1 cellular context compared by ENCODE assay signal in genomic region chr6:33248643-33248931, GRCh38.
TF ChIP-seq lines count a peak whose summit lies in the region.

No MANE protein-coding gene starts in this region.

TF ChIP-seq in K562, 482 proteins besides CTCF, POLR2A, EP300 and RAD21 (continued from another document and continues in another):
- TF ChIP-seq CBX8 (IDR thresholded peaks at IDR 0.05; ENCODE audit: borderline replicate concordance, extremely low read depth, low read depth, low read length, poor library complexity, severe bottlenecking): no peak
- TF ChIP-seq, protein P1, sequence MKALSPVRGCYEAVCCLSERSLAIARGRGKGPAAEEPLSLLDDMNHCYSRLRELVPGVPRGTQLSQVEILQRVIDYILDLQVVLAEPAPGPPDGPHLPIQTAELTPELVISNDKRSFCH (CRISPR knock-in tag; IDR thresholded peaks at IDR 0.05): no peak
- TF ChIP-seq, protein P1 (tag; IDR thresholded peaks at IDR 0.05): peak; percentile 52; the same call in 1 of the 2 replicates
- TF ChIP-seq, protein P2, sequence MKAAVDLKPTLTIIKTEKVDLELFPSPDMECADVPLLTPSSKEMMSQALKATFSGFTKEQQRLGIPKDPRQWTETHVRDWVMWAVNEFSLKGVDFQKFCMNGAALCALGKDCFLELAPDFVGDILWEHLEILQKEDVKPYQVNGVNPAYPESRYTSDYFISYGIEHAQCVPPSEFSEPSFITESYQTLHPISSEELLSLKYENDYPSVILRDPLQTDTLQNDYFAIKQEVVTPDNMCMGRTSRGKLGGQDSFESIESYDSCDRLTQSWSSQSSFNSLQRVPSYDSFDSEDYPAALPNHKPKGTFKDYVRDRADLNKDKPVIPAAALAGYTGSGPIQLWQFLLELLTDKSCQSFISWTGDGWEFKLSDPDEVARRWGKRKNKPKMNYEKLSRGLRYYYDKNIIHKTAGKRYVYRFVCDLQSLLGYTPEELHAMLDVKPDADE (conservative IDR thresholded peaks at IDR 0.05; ENCODE audit: control insufficient read depth, low read depth, low read length): no peak
- TF ChIP-seq, protein P3, sequence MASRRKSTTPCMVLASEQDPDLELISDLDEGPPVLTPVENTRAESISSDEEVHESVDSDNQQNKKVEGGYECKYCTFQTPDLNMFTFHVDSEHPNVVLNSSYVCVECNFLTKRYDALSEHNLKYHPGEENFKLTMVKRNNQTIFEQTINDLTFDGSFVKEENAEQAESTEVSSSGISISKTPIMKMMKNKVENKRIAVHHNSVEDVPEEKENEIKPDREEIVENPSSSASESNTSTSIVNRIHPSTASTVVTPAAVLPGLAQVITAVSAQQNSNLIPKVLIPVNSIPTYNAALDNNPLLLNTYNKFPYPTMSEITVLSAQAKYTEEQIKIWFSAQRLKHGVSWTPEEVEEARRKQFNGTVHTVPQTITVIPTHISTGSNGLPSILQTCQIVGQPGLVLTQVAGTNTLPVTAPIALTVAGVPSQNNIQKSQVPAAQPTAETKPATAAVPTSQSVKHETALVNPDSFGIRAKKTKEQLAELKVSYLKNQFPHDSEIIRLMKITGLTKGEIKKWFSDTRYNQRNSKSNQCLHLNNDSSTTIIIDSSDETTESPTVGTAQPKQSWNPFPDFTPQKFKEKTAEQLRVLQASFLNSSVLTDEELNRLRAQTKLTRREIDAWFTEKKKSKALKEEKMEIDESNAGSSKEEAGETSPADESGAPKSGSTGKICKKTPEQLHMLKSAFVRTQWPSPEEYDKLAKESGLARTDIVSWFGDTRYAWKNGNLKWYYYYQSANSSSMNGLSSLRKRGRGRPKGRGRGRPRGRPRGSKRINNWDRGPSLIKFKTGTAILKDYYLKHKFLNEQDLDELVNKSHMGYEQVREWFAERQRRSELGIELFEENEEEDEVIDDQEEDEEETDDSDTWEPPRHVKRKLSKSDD (conservative IDR thresholded peaks at IDR 0.05; ENCODE audit: low read length): 0 out of 2 replicates have a peak, but pooled peaks have one; percentile 4
- TF ChIP-seq ZNF644 (tag; IDR thresholded peaks at IDR 0.05; ENCODE audit: low read depth): no peak
- TF ChIP-seq, protein P4, sequence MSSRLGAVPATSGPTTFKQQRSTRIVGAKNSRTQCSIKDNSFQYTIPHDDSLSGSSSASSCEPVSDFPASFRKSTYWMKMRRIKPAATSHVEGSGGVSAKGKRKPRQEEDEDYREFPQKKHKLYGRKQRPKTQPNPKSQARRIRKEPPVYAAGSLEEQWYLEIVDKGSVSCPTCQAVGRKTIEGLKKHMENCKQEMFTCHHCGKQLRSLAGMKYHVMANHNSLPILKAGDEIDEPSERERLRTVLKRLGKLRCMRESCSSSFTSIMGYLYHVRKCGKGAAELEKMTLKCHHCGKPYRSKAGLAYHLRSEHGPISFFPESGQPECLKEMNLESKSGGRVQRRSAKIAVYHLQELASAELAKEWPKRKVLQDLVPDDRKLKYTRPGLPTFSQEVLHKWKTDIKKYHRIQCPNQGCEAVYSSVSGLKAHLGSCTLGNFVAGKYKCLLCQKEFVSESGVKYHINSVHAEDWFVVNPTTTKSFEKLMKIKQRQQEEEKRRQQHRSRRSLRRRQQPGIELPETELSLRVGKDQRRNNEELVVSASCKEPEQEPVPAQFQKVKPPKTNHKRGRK (tag; IDR thresholded peaks at IDR 0.05): no peak
- peak; percentile 6; the same call in 1 of the 2 replicates for TF ChIP-seq HBP1 (CRISPR knock-in tag; IDR thresholded peaks at IDR 0.05)
- TF ChIP-seq POLR2B (IDR thresholded peaks at IDR 0.05; ENCODE audit: low read depth, partially characterized antibody): no peak
- TF ChIP-seq ZNF668 (CRISPR knock-in tag; IDR thresholded peaks at IDR 0.05): no peak
- TF ChIP-seq, protein P5, sequence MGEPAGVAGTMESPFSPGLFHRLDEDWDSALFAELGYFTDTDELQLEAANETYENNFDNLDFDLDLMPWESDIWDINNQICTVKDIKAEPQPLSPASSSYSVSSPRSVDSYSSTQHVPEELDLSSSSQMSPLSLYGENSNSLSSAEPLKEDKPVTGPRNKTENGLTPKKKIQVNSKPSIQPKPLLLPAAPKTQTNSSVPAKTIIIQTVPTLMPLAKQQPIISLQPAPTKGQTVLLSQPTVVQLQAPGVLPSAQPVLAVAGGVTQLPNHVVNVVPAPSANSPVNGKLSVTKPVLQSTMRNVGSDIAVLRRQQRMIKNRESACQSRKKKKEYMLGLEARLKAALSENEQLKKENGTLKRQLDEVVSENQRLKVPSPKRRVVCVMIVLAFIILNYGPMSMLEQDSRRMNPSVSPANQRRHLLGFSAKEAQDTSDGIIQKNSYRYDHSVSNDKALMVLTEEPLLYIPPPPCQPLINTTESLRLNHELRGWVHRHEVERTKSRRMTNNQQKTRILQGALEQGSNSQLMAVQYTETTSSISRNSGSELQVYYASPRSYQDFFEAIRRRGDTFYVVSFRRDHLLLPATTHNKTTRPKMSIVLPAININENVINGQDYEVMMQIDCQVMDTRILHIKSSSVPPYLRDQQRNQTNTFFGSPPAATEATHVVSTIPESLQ (CRISPR knock-in tag; IDR thresholded peaks at IDR 0.05): no peak
- no peak for TF ChIP-seq TBL1XR1 (IDR thresholded peaks at IDR 0.05; ENCODE audit: low read length in 2 of 2)
- TF ChIP-seq FUS (optimal IDR thresholded peaks at IDR 0.05; ENCODE audit: low read depth, low read length): no peak
- peak; percentile 9; the same call in 1 of the 2 replicates for TF ChIP-seq ZNF740 (CRISPR knock-in tag; IDR thresholded peaks at IDR 0.05)
- TF ChIP-seq ZNF740 (tag; IDR thresholded peaks at IDR 0.05): no peak
- no peak for TF ChIP-seq NELFE (IDR thresholded peaks at IDR 0.05; ENCODE audit: insufficient read depth, insufficient read length)
- no peak; the same call in 1 of the 2 replicates for TF ChIP-seq DIDO1 (tag; IDR thresholded peaks at IDR 0.05; ENCODE audit: low read depth)
- no peak for TF ChIP-seq HNRNPUL1 (IDR thresholded peaks at IDR 0.05; ENCODE audit: low read length)
- peak; percentile 43; the same call in 1 of the 2 replicates for TF ChIP-seq FOSL1 (tag; conservative IDR thresholded peaks at IDR 0.05)
- no peak for TF ChIP-seq RBM34 (IDR thresholded peaks at IDR 0.05; ENCODE audit: borderline replicate concordance, insufficient read depth, low read length)
- no peak for TF ChIP-seq PRMT5 (CRISPR knock-in tag; IDR thresholded peaks at IDR 0.05)
- no peak for TF ChIP-seq RFX7 (CRISPR knock-in tag; IDR thresholded peaks at IDR 0.05)
- TF ChIP-seq ATF1 (CRISPR knock-in tag; IDR thresholded peaks at IDR 0.05): no peak
- TF ChIP-seq ATF1 (tag; IDR thresholded peaks at IDR 0.05): no peak
- 0 out of 2 replicates have a peak, but pooled peaks have one; percentile 10 for TF ChIP-seq OTX1 (CRISPR knock-in tag; IDR thresholded peaks at IDR 0.05)
- no peak for TF ChIP-seq ZNF717 (CRISPR knock-in tag; IDR thresholded peaks at IDR 0.05)
- TF ChIP-seq ZBTB17 (CRISPR knock-in tag; IDR thresholded peaks at IDR 0.05): no peak
- no peak for TF ChIP-seq GABPB1 (CRISPR knock-in tag; IDR thresholded peaks at IDR 0.05)
- TF ChIP-seq, protein P6, sequence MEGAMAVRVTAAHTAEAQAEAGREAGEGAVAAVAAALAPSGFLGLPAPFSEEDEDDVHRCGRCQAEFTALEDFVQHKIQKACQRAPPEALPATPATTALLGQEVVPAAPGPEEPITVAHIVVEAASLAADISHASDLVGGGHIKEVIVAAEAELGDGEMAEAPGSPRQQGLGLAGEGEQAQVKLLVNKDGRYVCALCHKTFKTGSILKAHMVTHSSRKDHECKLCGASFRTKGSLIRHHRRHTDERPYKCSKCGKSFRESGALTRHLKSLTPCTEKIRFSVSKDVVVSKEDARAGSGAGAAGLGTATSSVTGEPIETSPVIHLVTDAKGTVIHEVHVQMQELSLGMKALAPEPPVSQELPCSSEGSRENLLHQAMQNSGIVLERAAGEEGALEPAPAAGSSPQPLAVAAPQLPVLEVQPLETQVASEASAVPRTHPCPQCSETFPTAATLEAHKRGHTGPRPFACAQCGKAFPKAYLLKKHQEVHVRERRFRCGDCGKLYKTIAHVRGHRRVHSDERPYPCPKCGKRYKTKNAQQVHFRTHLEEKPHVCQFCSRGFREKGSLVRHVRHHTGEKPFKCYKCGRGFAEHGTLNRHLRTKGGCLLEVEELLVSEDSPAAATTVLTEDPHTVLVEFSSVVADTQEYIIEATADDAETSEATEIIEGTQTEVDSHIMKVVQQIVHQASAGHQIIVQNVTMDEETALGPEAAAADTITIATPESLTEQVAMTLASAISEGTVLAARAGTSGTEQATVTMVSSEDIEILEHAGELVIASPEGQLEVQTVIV (CRISPR knock-in tag; IDR thresholded peaks at IDR 0.05; ENCODE audit: borderline replicate concordance): no peak
- no peak for TF ChIP-seq FOS (IDR thresholded peaks at IDR 0.05; ENCODE audit: extremely low read depth, insufficient read length)
- TF ChIP-seq ZNF212 (CRISPR knock-in tag; IDR thresholded peaks at IDR 0.05): no peak
- no peak for TF ChIP-seq HDAC1 (IDR thresholded peaks at IDR 0.05)
- TF ChIP-seq IRF2 (CRISPR knock-in tag; IDR thresholded peaks at IDR 0.05): no peak
- TF ChIP-seq ZNF764 (CRISPR knock-in tag; IDR thresholded peaks at IDR 0.05; ENCODE audit: low read depth): no peak
- TF ChIP-seq ZNF347 (CRISPR knock-in tag; IDR thresholded peaks at IDR 0.05; ENCODE audit: low read depth): no peak
- TF ChIP-seq KAT2B (IDR thresholded peaks at IDR 0.05; ENCODE audit: low read depth, low read length): no peak
- no peak for TF ChIP-seq PPARD (CRISPR knock-in tag; IDR thresholded peaks at IDR 0.05)
- TF ChIP-seq NBN (IDR thresholded peaks at IDR 0.05; ENCODE audit: low read depth): no peak; the same call in 1 of the 2 replicates
- TF ChIP-seq NFE2 (IDR thresholded peaks at IDR 0.05; ENCODE audit: low read depth): no peak
- TF ChIP-seq ELK1 (CRISPR knock-in tag; IDR thresholded peaks at IDR 0.05): no peak
- TF ChIP-seq SRSF3 (IDR thresholded peaks at IDR 0.05; ENCODE audit: insufficient read depth, low read length): no peak
- TF ChIP-seq COPS2 (conservative IDR thresholded peaks at IDR 0.05): no peak
- no peak for TF ChIP-seq LEF1 (IDR thresholded peaks at IDR 0.05)
- no peak for TF ChIP-seq CBFA2T3 (IDR thresholded peaks at IDR 0.05)
- no peak for TF ChIP-seq WHSC1 (IDR thresholded peaks at IDR 0.05; ENCODE audit: low read length)
- TF ChIP-seq MYC (IDR thresholded peaks at IDR 0.05; ENCODE audit: low read depth, low read length): no peak
- TF ChIP-seq MYC (CRISPR knock-in tag; IDR thresholded peaks at IDR 0.05; ENCODE audit: borderline replicate concordance, low read depth): no peak
- TF ChIP-seq HMG20A (CRISPR knock-in tag; conservative IDR thresholded peaks at IDR 0.05): no peak
- TF ChIP-seq ELF4 (CRISPR knock-in tag; IDR thresholded peaks at IDR 0.05): no peak
- no peak for TF ChIP-seq SOX6 (IDR thresholded peaks at IDR 0.05)
- no peak for TF ChIP-seq MAFG (tag; conservative IDR thresholded peaks at IDR 0.05)
- TF ChIP-seq PYGO2 (tag; IDR thresholded peaks at IDR 0.05): no peak
- no peak for TF ChIP-seq ZBTB9 (CRISPR knock-in tag; IDR thresholded peaks at IDR 0.05)
- TF ChIP-seq, protein P7, sequence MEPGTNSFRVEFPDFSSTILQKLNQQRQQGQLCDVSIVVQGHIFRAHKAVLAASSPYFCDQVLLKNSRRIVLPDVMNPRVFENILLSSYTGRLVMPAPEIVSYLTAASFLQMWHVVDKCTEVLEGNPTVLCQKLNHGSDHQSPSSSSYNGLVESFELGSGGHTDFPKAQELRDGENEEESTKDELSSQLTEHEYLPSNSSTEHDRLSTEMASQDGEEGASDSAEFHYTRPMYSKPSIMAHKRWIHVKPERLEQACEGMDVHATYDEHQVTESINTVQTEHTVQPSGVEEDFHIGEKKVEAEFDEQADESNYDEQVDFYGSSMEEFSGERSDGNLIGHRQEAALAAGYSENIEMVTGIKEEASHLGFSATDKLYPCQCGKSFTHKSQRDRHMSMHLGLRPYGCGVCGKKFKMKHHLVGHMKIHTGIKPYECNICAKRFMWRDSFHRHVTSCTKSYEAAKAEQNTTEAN (CRISPR knock-in tag; IDR thresholded peaks at IDR 0.05): no peak
- peak; percentile 52 to 88; a peak in 2 of 4 replicates for TF ChIP-seq ARNT (IDR thresholded peaks at IDR 0.05)
- no peak for TF ChIP-seq NCOA1 (IDR thresholded peaks at IDR 0.05; ENCODE audit: low read depth)
- no peak for TF ChIP-seq CAMTA2 (CRISPR knock-in tag; conservative IDR thresholded peaks at IDR 0.05)
